Comparison of ENCODE assay signal across 14 cellular contexts in genomic region chr11:93487032-93487483, GRCh38. TPM values are rescaled to one million over a fixed set of nuclear protein-coding genes. Genes with fewer than 3 reads are reported as not detected.
DNase-seq lines count a peak whose midpoint lies in the region; ATAC-seq and TF ChIP-seq lines count a peak whose summit lies in the region.
"Had no signal": no experiment of that assay in that cellular context is flagged by ENCODE, and none has a peak within 500 bp of the region (broad histone marks: within the 10 kb centered on the region; RNA-seq: fewer than 3 reads in every experiment).

No MANE protein-coding gene starts in this region.

- no peak for TF ChIP-seq CTCF in fibroblast of villous mesenchyme (IDR thresholded peaks at IDR 0.05; ENCODE audit: insufficient read depth, low read depth, low read length)
- TF ChIP-seq CTCF in testis (IDR thresholded peaks at IDR 0.05): no peak

- no peaks in the 10 kb centered on the region for H3K4me1 ChIP-seq in testis

- H3K36me3 ChIP-seq in testis (ENCODE audit: low read depth, missing control alignments): no peaks in the 10 kb centered on the region

- WGBS in testis, 2 donors: 66 to 70% methylated on average over 7 of the region's 7 CpGs

- no peak for DNase-seq in Right ventricle myocardium superior
- no peak for DNase-seq in cardiac septum (ENCODE audit: low spot score)
- peak; percentile 85 for DNase-seq in NCI-H510A (lab: John Stamatoyannopoulos, UW)
- DNase-seq in fibroblast of villous mesenchyme (ENCODE audit: low read depth): peak; percentile 95
- peak; percentile 26 for DNase-seq in testis
- DNase-seq: ACHN; activated CD4-positive, alpha-beta T cell treated with anti-CD3 and anti-CD28 coated beads for 36 hours; activated T-cell treated with anti-CD3 and anti-CD28 coated beads, Interleukin-2, amount 50 U/mL, for 1 hour; cortex of kidney; Kasumi-1; stimulated activated CD4-positive, alpha-beta T cell treated with anti-CD3 and anti-CD28 coated beads, Interleukin-2, amount 100 ng/mL, for 24 hours had no signal

- TF ChIP-seq POLR2A in testis (IDR thresholded peaks at IDR 0.05): no peak

- no peaks in the 10 kb centered on the region for H3K27me3 ChIP-seq in testis

- H3K27ac ChIP-seq in testis: peak overlapping the region in 1 of 2 donors; percentile 3

- H3K4me3 ChIP-seq in fibroblast of villous mesenchyme (ENCODE audit: low read depth, low read length) (no peak overlapping the region), testis (no peak overlapping the region)

- ATAC-seq in Right ventricle myocardium superior (ENCODE audit: poor library complexity) (peak; percentile 58), GM21529 (IDR thresholded peaks at IDR 0.05; ENCODE audit: unreplicated experiment) (no peak), HG03439 (IDR thresholded peaks at IDR 0.05; ENCODE audit: unreplicated experiment) (no peak)
- ATAC-seq in activated CD4-positive, CD25-positive, alpha-beta regulatory T cell treated with anti-CD3 and anti-CD28 coated beads, Interleukin-2, amount 50 U/mL, for 24 hours: no peak
- ATAC-seq: activated CD4-positive, alpha-beta T cell treated with anti-CD3 and anti-CD28 coated beads for 36 hours had no signal

- H3K9me3 ChIP-seq in testis: no peaks in the 10 kb centered on the region

- intact Hi-C loops in Right ventricle myocardium superior (cut with DNase I) (no loop called here), cardiac septum (cut with DNase I) (loop anchor here (10.0 kb wide), 1 partner anchor 168 kb away; no protein-coding TSS in a partner anchor), testis (cut with DNase I; ENCODE audit: low total_unique reads) (no loop called here)

RNA-seq across cellular contexts. Expression of gene SMCO4, which starts 56.1 kb away (rescaled TPM):
- 43.4 TPM for total RNA-seq in Right ventricle myocardium superior
- total RNA-seq in cardiac septum: 40.0 TPM
- 8.4 and 9.1 TPM in 2 replicates for total RNA-seq in fibroblast of villous mesenchyme
- total RNA-seq in testis: 10 to 100 TPM; 33.6 to 34.2 TPM
- 59.9 TPM for polyA plus RNA-seq in testis (ENCODE audit: insufficient read depth, low read depth, low replicate concordance)

Comparison
In these comparisons a context has a peak if more than half of its experiments do, and no peak if none do; other contexts are left out.
1. DNase-seq: peak in NCI-H510A (single experiment), fibroblast of villous mesenchyme (single experiment) and testis (single experiment); none in Right ventricle myocardium superior (single experiment) and cardiac septum (single experiment).